ENCODE assay signal across 11 cellular contexts in the genomic region with DNA sequence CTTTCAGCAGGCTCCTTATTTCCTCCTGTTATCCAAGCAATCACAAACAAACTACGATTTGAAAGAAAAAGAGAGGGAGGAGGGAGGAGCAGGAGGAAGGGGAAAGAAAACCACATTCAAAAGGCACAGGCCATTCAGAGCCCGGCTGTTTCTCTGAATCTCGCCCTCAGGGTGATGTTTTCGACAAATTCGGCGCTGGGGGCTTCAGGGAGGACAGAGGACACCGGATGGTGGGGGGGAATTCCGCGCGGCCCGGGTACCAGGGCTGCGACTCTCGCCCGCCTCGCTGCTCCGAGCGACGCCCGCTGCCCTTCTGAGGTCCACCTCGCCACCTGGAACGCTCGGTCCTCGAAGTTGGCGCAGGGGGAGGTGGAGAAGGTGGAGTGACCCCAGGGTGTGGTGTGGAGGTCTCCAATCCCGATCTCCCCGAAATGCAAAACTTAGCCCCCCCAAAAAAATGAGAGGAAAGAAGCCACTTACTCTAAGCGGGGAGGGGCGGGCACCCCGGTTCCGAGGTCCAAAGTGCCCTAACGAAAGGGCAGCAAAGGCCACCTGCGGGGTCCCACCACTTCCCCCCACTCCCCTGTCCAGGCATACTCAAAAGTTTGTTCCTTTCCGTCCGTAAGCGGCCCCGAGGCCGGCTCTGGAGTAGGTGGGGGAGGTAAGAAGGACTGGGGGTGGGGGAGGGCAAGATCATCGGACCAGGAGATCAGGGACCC. TPM values are rescaled to one million over a fixed set of nuclear protein-coding genes. Genes with fewer than 3 reads are reported as not detected.
DNase-seq lines count a peak whose midpoint lies in the region; ATAC-seq, FAIRE-seq and TF ChIP-seq lines count a peak whose summit lies in the region.
"Had no signal": no experiment of that assay in that cellular context is flagged by ENCODE, and none has a peak within 500 bp of the region (broad histone marks: within the 10 kb centered on the region; RNA-seq: fewer than 3 reads in every experiment).

No MANE protein-coding gene starts in this region.

- peaks cover 55% of the 10 kb centered on the region for H3K79me2 ChIP-seq in GM23338 (replicated peaks; ENCODE audit: insufficient read depth)
- peaks cover 58% of the 10 kb centered on the region for H3K79me2 ChIP-seq in HepG2 (ENCODE audit: insufficient read depth, low read length)

- ATAC-seq in GM23338 (peak; percentile 9), WTC11 (peak; percentile 7; the same call in 1 of the 2 replicates), HepG2 (peak; percentile 29)

- peak overlapping the region; percentile 45 for H2AFZ ChIP-seq in GM23338
- H2AFZ ChIP-seq in HepG2 (ENCODE audit: low read length) = no peak overlapping the region

- POLR2A ChIA-PET in WTC11 (lab: Charles Lee) = no interaction called here
- POLR2A ChIA-PET in HepG2 (lab: Yijun Ruan, JAX) = interaction anchor here (1.0 to 4.0 kb wide), 6 partner anchors 20 to 66 kb away, joined by 3 to 57 read pairs (median 22); no protein-coding TSS in a partner anchor

- H3K27me3 ChIP-seq in GM23338 (ENCODE audit: insufficient read depth) = peaks cover 46% of the 10 kb centered on the region
- no peaks in the 10 kb centered on the region; a peak in 1 of 5 replicates for H3K27me3 ChIP-seq in HepG2 (ENCODE audit: control insufficient read depth in 1 of 2, insufficient read depth in 2 of 2, low read length in 2 of 2)
- H3K27me3 ChIP-seq in small intestine (ENCODE audit: control insufficient read depth in 2 of 2, insufficient read depth in 2 of 2, low read length in 2 of 2) = peaks cover 0 to 5% of the 10 kb centered on the region in 2 donors

- H3K27me3 Mint-ChIP-seq in GM23338 (ENCODE audit: insufficient read depth, low read depth, poor library complexity) (peaks cover 23% of the 10 kb centered on the region), WTC11 (ENCODE audit: low read depth) (peaks cover 38% of the 10 kb centered on the region)

- CTCF ChIA-PET in WTC11 (lab: Charles Lee) = interaction anchor here (3.7 kb wide), 1 partner anchor 354 kb away, joined by 27 read pairs; no protein-coding TSS in a partner anchor
- CTCF ChIA-PET in HepG2 (lab: Yijun Ruan, JAX; ENCODE audit: low intra/inter-chr PET ratio, low total read pairs) = no interaction called here

- BruUV-seq in HepG2 (replicated peaks; lab: Mats Ljungman, UMichigan) = no TSS peak

- H3K27ac Mint-ChIP-seq in GM23338 (no peak overlapping the region), WTC11 (peak overlapping the region; percentile 22; the same call in 1 of the 2 replicates)
- H3K27ac Mint-ChIP-seq: dendritic cell treated with granulocyte-macrophage colony-stimulating factor and Interleukin-4, amounts not matched to agents 40 ng/mL and 50 ng/mL, for 4 days had no signal

- H3K9me3 Mint-ChIP-seq in GM23338 (no peaks in the 10 kb centered on the region), WTC11 (no peaks in the 10 kb centered on the region)
- H3K9me3 Mint-ChIP-seq: dendritic cell treated with granulocyte-macrophage colony-stimulating factor and Interleukin-4, amounts not matched to agents 40 ng/mL and 50 ng/mL, for 4 days had no signal

- peak overlapping the region; percentile 98 for H3K4me2 ChIP-seq in GM23338
- H3K4me2 ChIP-seq in HepG2 (ENCODE audit: low read depth, low read length) = peak overlapping the region; percentile 74

- DNase-seq in GM23338 (ENCODE audit: low spot score) (peak; percentile 66), WTC11 (ENCODE audit: low spot score) (peak; percentile 43), HepG2 (ENCODE audit: low spot score) (no peak), small intestine (no peak), DMS79 treated with DMSO at 0.1 percent for 48 hours (lab: John Stamatoyannopoulos, UW) (no peak)
- no peak for DNase-seq in activated CD4-positive, alpha-beta T cell treated with anti-CD3 and anti-CD28 coated beads for 48 hours
- DNase-seq in activated CD8-positive, alpha-beta memory T cell treated with anti-CD3 and anti-CD28 coated beads, Interleukin-2, amount 50 U/mL, for 4 hours = no peak
- DNase-seq: activated T-cell treated with anti-CD3 and anti-CD28 coated beads, Interleukin-2, amount 50 U/mL, for 1 hour; NCI-H1694 treated with DMSO at 0.1 percent for 48 hours had no signal

- peak overlapping the region; percentile 76 for H3K4me3 ChIP-seq in GM23338
- H3K4me3 ChIP-seq in HepG2 (replicated peaks in 1 of 3; ENCODE audit: insufficient read depth in 1 of 3, low read depth in 2 of 3, low read length in 3 of 3) = peak overlapping the region; percentile 91 to 96 (median 92)
- H3K4me3 ChIP-seq in small intestine (ENCODE audit: low read depth in 1 of 2, low read length in 2 of 2) = peak overlapping the region; percentile 68 to 85

- H3K9me3 ChIP-seq in HepG2 (ENCODE audit: low read length) (no peaks in the 10 kb centered on the region), small intestine (ENCODE audit: control insufficient read depth, low read depth) (no peaks in the 10 kb centered on the region)

- H3K36me3 ChIP-seq in GM23338 (ENCODE audit: insufficient read depth) (no peaks in the 10 kb centered on the region), HepG2 (replicated peaks in 1 of 2; ENCODE audit: control insufficient read depth in 1 of 2, insufficient read depth in 2 of 2, low read length in 2 of 2) (peaks cover 3 to 17% of the 10 kb centered on the region in 2 experiments; a peak in 4 of 5 replicates), small intestine (ENCODE audit: control insufficient read depth in 2 of 2, insufficient read depth in 2 of 2, low read length in 2 of 2) (no peaks in the 10 kb centered on the region)

- TF ChIP-seq EP300 in HepG2 (IDR thresholded peaks at IDR 0.05; ENCODE audit: low read depth in 2 of 2, low read length in 2 of 2) (no peak), HepG2 (CRISPR knock-in tag; IDR thresholded peaks at IDR 0.05; ENCODE audit: borderline replicate concordance) (no peak)

- intact Hi-C loops in HepG2 (cut with micrococcal nuclease; ENCODE audit: unreplicated experiment) = loop anchor here (5.0 kb wide), 4 partner anchors 67 to 148 kb away; no protein-coding TSS in a partner anchor

- H3K9ac ChIP-seq in HepG2 (ENCODE audit: insufficient read depth, low read depth, low read length) = peak overlapping the region; percentile 82

- in situ Hi-C loops in HepG2 (cut with HindIII; ENCODE audit: extremely low pct_ligation_motif_present, low pct_unique_long_range_greater_than_20kb) = loop anchor here (5.0 to 10.0 kb wide), 3 partner anchors 53 to 351 kb away; no protein-coding TSS in a partner anchor

- no peak for TF ChIP-seq CTCF in GM23338 (conservative IDR thresholded peaks at IDR 0.05; ENCODE audit: low read depth in 2 of 2)
- no peak for TF ChIP-seq CTCF in WTC11 (IDR thresholded peaks at IDR 0.05)
- no peak for TF ChIP-seq CTCF in HepG2 (CRISPR knock-in tag; IDR thresholded peaks at IDR 0.05)

- H3F3A ChIP-seq in GM23338 (replicated peaks; ENCODE audit: low read depth) = peaks cover 7% of the 10 kb centered on the region; the same call in 1 of the 2 replicates

- H3K4me3 Mint-ChIP-seq in GM23338 = peak overlapping the region; percentile 92
- peak overlapping the region; percentile 91 for H3K4me3 Mint-ChIP-seq in WTC11
- H3K4me3 Mint-ChIP-seq: dendritic cell treated with granulocyte-macrophage colony-stimulating factor and Interleukin-4, amounts not matched to agents 40 ng/mL and 50 ng/mL, for 4 days had no signal

- no peak for TF ChIP-seq POLR2A in HepG2 (IDR thresholded peaks at IDR 0.05; ENCODE audit: insufficient read depth in 1 of 2, low read depth in 2 of 2, low read length in 2 of 2)

- FAIRE-seq in HepG2 (lab: Jason Lieb, UNC) (no peak), small intestine (lab: Jason Lieb, UNC) (no peak)
- FAIRE-seq: islet of Langerhans had no signal

- H3K4me1 ChIP-seq in GM23338 (ENCODE audit: insufficient read depth) (peaks cover 37% of the 10 kb centered on the region), HepG2 (ENCODE audit: insufficient read depth, low read length) (peaks cover 47% of the 10 kb centered on the region), small intestine (ENCODE audit: control insufficient read depth in 2 of 2, insufficient read depth in 1 of 2, low read depth in 1 of 2, low read length in 1 of 2) (peaks cover 3% of the 10 kb centered on the region in 2 donors)

- H4K20me1 ChIP-seq in GM23338 (replicated peaks; ENCODE audit: insufficient read depth) = peaks cover 6% of the 10 kb centered on the region
- peaks cover 41% of the 10 kb centered on the region for H4K20me1 ChIP-seq in HepG2 (ENCODE audit: insufficient read depth, low read length)

- 1% methylated on average over 35 of the region's 38 CpGs for WGBS in HepG2 (ENCODE audit: low lambda C conversion rate)
- 0 to 2% (median 1%) methylated on average over 38 of the region's 38 CpGs for WGBS in small intestine, 3 donors

- H3K36me3 Mint-ChIP-seq in GM23338 (ENCODE audit: low read depth) (peaks cover 4% of the 10 kb centered on the region; the same call in 2 of the 3 replicates), WTC11 (peaks cover 4% of the 10 kb centered on the region; the same call in 1 of the 2 replicates)

- 0 out of 2 replicates have a peak, but pooled peaks cover 11% of the 10 kb centered on the region for H3K9me2 ChIP-seq in GM23338 (ENCODE audit: insufficient read depth)

- TF ChIP-seq RAD21 in HepG2 (CRISPR knock-in tag; IDR thresholded peaks at IDR 0.05) = no peak

- peak overlapping the region; percentile 60; the same call in 1 of the 2 replicates for H3K27ac ChIP-seq in GM23338 (ENCODE audit: low read depth)
- H3K27ac ChIP-seq in HepG2 (ENCODE audit: extremely low read length, insufficient read depth, low read length) = peak overlapping the region; percentile 67
- H3K27ac ChIP-seq in small intestine (ENCODE audit: low read depth in 1 of 2, low read length in 1 of 2) = peak overlapping the region; percentile 71 to 95

- H3K4me1 Mint-ChIP-seq in GM23338 = peaks cover 38% of the 10 kb centered on the region
- peaks cover 47% of the 10 kb centered on the region for H3K4me1 Mint-ChIP-seq in WTC11

RNA-seq across cellular contexts. Expression of a gene that starts 1.2 kb away (rescaled TPM):
- 13.7 and 15.6 TPM in 2 replicates for total RNA-seq in GM23338 (2014; rRNA removed; shearing (Covaris generic))
- polyA plus RNA-seq in GM23338 (2016; fragmentation: Nextera tagmentation; extraction: Ambion mirVana) (9.8 TPM in 2 replicates), HepG2 (2011; rRNA removed) (95.6 and 98.6 TPM in 2 replicates), small intestine (10 to 100 TPM in 1 of 3 donors, 1 to 10 TPM in 2; 8.9 to 10.5 (median 9.0) TPM)
- total RNA-seq in WTC11 (2021) (17.6 to 20.2 TPM (median 19.3 TPM) in 3 replicates), HepG2 (2016; rRNA removed; fragmentation: Illumina TruSeq; extraction: Trizol) (12.1 and 14.5 TPM in 2 replicates)
- 19.7 and 21.7 TPM in 2 replicates for total RNA-seq in HepG2 (2016; cell fraction: cytosol; rRNA removed; fragmentation: Illumina TruSeq; extraction: Trizol; ENCODE audit: low read depth)
- total RNA-seq in HepG2 (2016; cell fraction: insoluble cytoplasmic fraction; rRNA removed; fragmentation: Illumina TruSeq; extraction: Trizol) = 11.6 and 15.0 TPM in 2 replicates
- total RNA-seq in HepG2 (2016; cell fraction: membrane; rRNA removed; fragmentation: Illumina TruSeq; extraction: Trizol) = 14.2 and 14.5 TPM in 2 replicates
- total RNA-seq in HepG2 (2016; cell fraction: nucleus; rRNA removed; fragmentation: Illumina TruSeq; extraction: Trizol) = 17.7 and 24.3 TPM in 2 replicates
- polyA plus RNA-seq in HepG2 (2011; cell fraction: cytosol; rRNA removed) = 53.0 and 61.5 TPM in 2 replicates
- polyA plus RNA-seq in HepG2 (2011; cell fraction: nucleus; rRNA removed) = 59.3 and 60.8 TPM in 2 replicates
- polyA plus RNA-seq in HepG2 (2012) = 60.3 and 93.0 TPM in 2 replicates
- 4.5 and 4.7 TPM in 2 replicates for polyA plus RNA-seq in HepG2 (2016; cell fraction: cytosol; fragmentation: Illumina TruSeq; extraction: Trizol; ENCODE audit: low read depth)
- 36.1 and 46.4 TPM in 2 replicates for polyA plus RNA-seq in HepG2 (2016; cell fraction: insoluble cytoplasmic fraction; fragmentation: Illumina TruSeq; extraction: Trizol; ENCODE audit: low read depth)
- polyA plus RNA-seq in HepG2 (2016; cell fraction: membrane; fragmentation: Illumina TruSeq; extraction: Trizol; ENCODE audit: low read depth) = 16.2 and 16.6 TPM in 2 replicates
- 26.4 and 30.3 TPM in 2 replicates for polyA plus RNA-seq in HepG2 (2016; cell fraction: nucleus; fragmentation: Illumina TruSeq; extraction: Trizol; ENCODE audit: insufficient read depth, low read depth)
- polyA minus RNA-seq in HepG2 (2011; rRNA and poly(A)+ RNA removed; ENCODE audit: low replicate concordance) = 0.42 and 283 TPM in 2 replicates
- polyA minus RNA-seq in HepG2 (2011; cell fraction: cytosol; rRNA and poly(A)+ RNA removed) = 65.9 and 72.3 TPM in 2 replicates
- 122 and 148 TPM in 2 replicates for polyA minus RNA-seq in HepG2 (2011; cell fraction: nucleus; rRNA and poly(A)+ RNA removed)

Comparison
In these comparisons a context has a peak if more than half of its experiments do, and no peak if none do; other contexts are left out.
1. DNase-seq: peak in GM23338 (single experiment) and WTC11 (single experiment); none in HepG2 (single experiment), small intestine (single experiment), activated CD4-positive, alpha-beta T cell treated with anti-CD3 and anti-CD28 coated beads for 48 hours (single experiment), activated CD8-positive, alpha-beta memory T cell treated with anti-CD3 and anti-CD28 coated beads, Interleukin-2, amount 50 U/mL, for 4 hours (single experiment) and DMS79 treated with DMSO at 0.1 percent for 48 hours (single experiment).
2. Peak in every context shown above with its lines, with median percentiles within 50 percentile points of each other: ATAC-seq, H3K27ac ChIP-seq and H3K4me3 ChIP-seq.